28 cellular contexts compared by ENCODE assay signal in genomic region chr1:22150923-22151322, GRCh38. TPM values are rescaled to one million over a fixed set of nuclear protein-coding genes. Genes with fewer than 3 reads are reported as not detected.
DNase-seq lines count a peak whose midpoint lies in the region; ATAC-seq and TF ChIP-seq lines count a peak whose summit lies in the region.
"Had no signal": no experiment of that assay in that cellular context is flagged by ENCODE, and none has a peak within 500 bp of the region (broad histone marks: within the 10 kb centered on the region; RNA-seq: fewer than 3 reads in every experiment).

No MANE protein-coding gene starts in this region.

- H3K9me3 ChIP-seq in HEK293 (ENCODE audit: control insufficient read depth, insufficient read depth, low read depth, low read length) (no peaks in the 10 kb centered on the region), Panc1 (ENCODE audit: control insufficient read depth, insufficient read depth, low read depth, low read length) (no peaks in the 10 kb centered on the region), endodermal cell (ENCODE audit: control insufficient read depth, low read length) (no peaks in the 10 kb centered on the region), osteoblast (ENCODE audit: low read depth, low read length) (no peaks in the 10 kb centered on the region)
- H3K9me3 ChIP-seq: BE2C, BLaER1 had no signal

- intact Hi-C loops in Panc1 (cut with micrococcal nuclease; ENCODE audit: unreplicated experiment), result no loop called here

- no peaks in the 10 kb centered on the region for H3K4me1 ChIP-seq in HEK293 (ENCODE audit: control insufficient read depth, insufficient read depth, low read length)
- no peaks in the 10 kb centered on the region for H3K4me1 ChIP-seq in Panc1 (ENCODE audit: control insufficient read depth, insufficient read depth, low read length)
- H3K4me1 ChIP-seq in endodermal cell (ENCODE audit: control insufficient read depth, insufficient read depth, low read length), result peaks cover 18% of the 10 kb centered on the region
- no peaks in the 10 kb centered on the region for H3K4me1 ChIP-seq in osteoblast (ENCODE audit: insufficient read depth, low read length)
- H3K4me1 ChIP-seq: BE2C had no signal

- no peaks in the 10 kb centered on the region for H3K9me3 Mint-ChIP-seq in endodermal cell
- H3K9me3 Mint-ChIP-seq: CD14-positive monocyte; CD4-positive, CD25-positive, alpha-beta regulatory T cell; CD8-positive, alpha-beta memory T cell had no signal

- H3K4me1 Mint-ChIP-seq in endodermal cell, result peaks cover 27% of the 10 kb centered on the region
- H3K4me1 Mint-ChIP-seq: CD14-positive monocyte; CD4-positive, alpha-beta memory T cell; CD4-positive, CD25-positive, alpha-beta regulatory T cell had no signal

- H2AFZ ChIP-seq in osteoblast (ENCODE audit: low read length), result no peak overlapping the region

- H3K27me3 ChIP-seq in Panc1 (ENCODE audit: control insufficient read depth, insufficient read depth, low read length) (no peaks in the 10 kb centered on the region), endodermal cell (ENCODE audit: control insufficient read depth, insufficient read depth, low read length, poor library complexity, severe bottlenecking) (no peaks in the 10 kb centered on the region), osteoblast (ENCODE audit: insufficient read depth, low read length) (peaks cover 16% of the 10 kb centered on the region)
- H3K27me3 ChIP-seq: BE2C, BLaER1 had no signal

- 79 to 83% methylated on average over 6 of the region's 6 CpGs for WGBS in endodermal cell (ENCODE audit: insufficient coverage in 1 of 2, insufficient read length in 1 of 2), 2 experiments

- no peaks in the 10 kb centered on the region for H3K36me3 ChIP-seq in HEK293 (ENCODE audit: control insufficient read depth in 2 of 2, insufficient read depth in 1 of 2, low read length in 2 of 2)
- H3K36me3 ChIP-seq in Panc1 (ENCODE audit: control insufficient read depth, insufficient read depth, low read length), result no peaks in the 10 kb centered on the region
- no peaks in the 10 kb centered on the region for H3K36me3 ChIP-seq in endodermal cell (ENCODE audit: control insufficient read depth, insufficient read depth, low read length)
- no peaks in the 10 kb centered on the region for H3K36me3 ChIP-seq in osteoblast (ENCODE audit: insufficient read depth, low read length)
- H3K36me3 ChIP-seq: BE2C, BLaER1 had no signal

- H3K4me3 ChIP-seq in HEK293 (ENCODE audit: low read depth, low read length) (no peak overlapping the region), Panc1 (ENCODE audit: low read depth in 2 of 2, low read length in 2 of 2) (no peak overlapping the region), endodermal cell (ENCODE audit: low read length) (no peak overlapping the region), osteoblast (ENCODE audit: insufficient read depth, low read length) (no peak overlapping the region)
- H3K4me3 ChIP-seq: BLaER1, GM12878 had no signal

- in situ Hi-C loops in Panc1 (cut with HindIII; ENCODE audit: low pct_unique_long_range_greater_than_20kb, low sequenced_read_pairs), result no loop called here

- H3K27me3 Mint-ChIP-seq in endodermal cell (ENCODE audit: insufficient read depth), result peaks cover 25% of the 10 kb centered on the region

- POLR2A ChIA-PET in HEK293 (lab: Yijun Ruan, JAX) (no interaction called here), Panc1 (lab: Charles Lee) (interaction anchor here (0.7 kb wide), 1 partner anchor 1611 kb away, joined by 5 read pairs; no protein-coding TSS in a partner anchor)

- H3K36me3 Mint-ChIP-seq in endodermal cell (ENCODE audit: low read depth), result no peaks in the 10 kb centered on the region
- H3K36me3 Mint-ChIP-seq: CD14-positive monocyte; CD4-positive, alpha-beta memory T cell; CD4-positive, CD25-positive, alpha-beta regulatory T cell; CD8-positive, alpha-beta memory T cell had no signal

- no peaks in the 10 kb centered on the region for H4K20me1 ChIP-seq in osteoblast (ENCODE audit: insufficient read depth, low read length)
- H4K20me1 ChIP-seq: BLaER1 had no signal

- DNase-seq in Panc1 (ENCODE audit: low read depth, low spot score), result no peak
- DNase-seq in endodermal cell, result peak; percentile 26
- DNase-seq in osteoblast (ENCODE audit: insufficient read length, low spot score, missing footprints), result peak; percentile 31
- DNase-seq in caudate nucleus (lab: John Stamatoyannopoulos, UW), result no peak
- DNase-seq in cerebellar cortex (ENCODE audit: low spot score), result no peak
- DNase-seq in ureter (ENCODE audit: low spot score), result no peak
- DNase-seq in NCI-H2227 treated with DMSO at 0.1 percent for 48 hours (lab: John Stamatoyannopoulos, UW), result no peak
- DNase-seq: 8988T; ACHN; BE2C; C1 segment of cervical spinal cord; CD4-positive, alpha-beta memory T cell; CD4-positive, CD25-positive, alpha-beta regulatory T cell; CD8-positive, alpha-beta memory T cell; COR-L47; DMS 273 treated with DMSO at 0.1 percent for 48 hours; DMS153; DMS53; DMS79; DND-41; EL; GDM1 had no signal

- TF ChIP-seq CTCF in HEK293 (tag by site-specific recombination; IDR thresholded peaks at IDR 0.05), result no peak
- TF ChIP-seq CTCF in Panc1 (IDR thresholded peaks at IDR 0.05), result no peak
- TF ChIP-seq CTCF in endodermal cell (conservative IDR thresholded peaks at IDR 0.05), result no peak
- no peak for TF ChIP-seq CTCF in osteoblast (IDR thresholded peaks at IDR 0.05; ENCODE audit: extremely low read depth, low read depth, low read length)

- no peak overlapping the region for H3K4me3 Mint-ChIP-seq in endodermal cell
- H3K4me3 Mint-ChIP-seq: CD14-positive monocyte; CD4-positive, alpha-beta memory T cell; CD4-positive, CD25-positive, alpha-beta regulatory T cell; CD8-positive, alpha-beta memory T cell had no signal

- BruUV-seq in Panc1 (replicated peaks; lab: Mats Ljungman, UMichigan), result no TSS peak

- no peak overlapping the region for H3K27ac Mint-ChIP-seq in endodermal cell
- H3K27ac Mint-ChIP-seq: CD4-positive, alpha-beta memory T cell; CD8-positive, alpha-beta memory T cell had no signal

- ATAC-seq in Panc1, result 0 out of 2 replicates have a peak, but pooled peaks have one; percentile 44
- ATAC-seq: GM12878 had no signal

- no peak overlapping the region for H3K9ac ChIP-seq in endodermal cell (ENCODE audit: extremely low read depth, low read length, poor library complexity, severe bottlenecking)
- H3K9ac ChIP-seq: BLaER1 had no signal

- H3K27ac ChIP-seq in HEK293 (ENCODE audit: extremely low read depth, low read depth, low read length), result no peak overlapping the region
- no peak overlapping the region for H3K27ac ChIP-seq in Panc1 (ENCODE audit: low read length)
- no peak overlapping the region for H3K27ac ChIP-seq in endodermal cell (ENCODE audit: low read depth, low read length)
- H3K27ac ChIP-seq in osteoblast (ENCODE audit: low read depth, low read length), result no peak overlapping the region
- H3K27ac ChIP-seq in caudate nucleus (ENCODE audit: low read depth, low read length), result no peak overlapping the region
- H3K27ac ChIP-seq: BLaER1 had no signal

- no peaks in the 10 kb centered on the region for H3K79me2 ChIP-seq in osteoblast (ENCODE audit: insufficient read depth, low read length)

- H3K4me2 ChIP-seq in osteoblast (ENCODE audit: insufficient read depth, low read length), result no peak overlapping the region

- CTCF ChIA-PET in HEK293 (lab: Yijun Ruan, JAX) (interaction anchor here (0.6 to 1.1 kb wide), 2 partner anchors 124 to 266 kb away, joined by 3 to 7 read pairs; no protein-coding TSS in a partner anchor), Panc1 (lab: Charles Lee) (no interaction called here)

TF ChIP-seq in HEK293, 187 proteins besides CTCF, POLR2A, EP300 and RAD21:
- TF ChIP-seq SCRT2 (tag by site-specific recombination; IDR thresholded peaks at IDR 0.05) (peak; percentile 80), ZNF292 (tag by site-specific recombination; IDR thresholded peaks at IDR 0.05; ENCODE audit: borderline replicate concordance, low read depth) (no peak), SCRT1 (tag by site-specific recombination; IDR thresholded peaks at IDR 0.05; ENCODE audit: borderline replicate concordance) (peak; percentile 52; the same call in 1 of the 2 replicates)

RNA-seq across cellular contexts. Expression of gene WNT4, which starts 8.0 kb away (rescaled TPM):
- 0.92 TPM for total RNA-seq in Panc1 (2021; ENCODE audit: unreplicated experiment)
- 3.1 TPM for polyA plus RNA-seq in Panc1 (2012; ENCODE audit: insufficient read length)
- total RNA-seq in endodermal cell, result under 1 TPM in 1 of 2 donors, not detected in 1; 0.44 TPM
- 9.7 TPM for polyA plus RNA-seq in endodermal cell (2013, experiment 1 of 2)
- polyA plus RNA-seq in endodermal cell (2013, experiment 2 of 2), result 8.9 TPM
- total RNA-seq in osteoblast, result under 0.01 TPM in 1 of 2 replicates, not detected in the other
- total RNA-seq in ureter, result 3.7 TPM
- total RNA-seq: A673; CD4-positive, alpha-beta memory T cell; CD4-positive, CD25-positive, alpha-beta regulatory T cell; CD8-positive, alpha-beta memory T cell; GM12878 had no signal
- polyA plus RNA-seq: AG04450, CD14-positive monocyte had no signal

Comparison
In these comparisons a context has a peak if more than half of its experiments do, and no peak if none do; other contexts are left out.
1. DNase-seq: peak in endodermal cell (single experiment) and osteoblast (single experiment); none in Panc1 (single experiment), caudate nucleus (0 of 61), cerebellar cortex (single experiment), ureter (single experiment) and NCI-H2227 treated with DMSO at 0.1 percent for 48 hours (single experiment).